In genomic region chr5:138946831-138947560, GRCh38 we compare ENCODE assay signal across 13 cellular contexts.
A peak's percentile ranks its signal among the peaks of the same experiment; 100 is the strongest.
DNase-seq lines count a peak whose midpoint lies in the region; ATAC-seq and TF ChIP-seq lines count a peak whose summit lies in the region.
"Had no signal": no experiment of that assay in that cellular context is flagged by ENCODE, and none has a peak within 500 bp of the region (broad histone marks: within the 10 kb centered on the region; RNA-seq: fewer than 3 reads in every experiment).

No MANE protein-coding gene starts in this region.

- peaks cover 7% of the 10 kb centered on the region for H3K36me3 Mint-ChIP-seq in brain
- peaks cover 11% of the 10 kb centered on the region for H3K36me3 Mint-ChIP-seq in nephron (ENCODE audit: low read depth)

- DNase-seq in activated effector memory CD4-positive, alpha-beta T cell treated with anti-CD3 and anti-CD28 coated beads, Interleukin-2, amount 50 U/mL, for 16 hours: peak; percentile 59
- DNase-seq in activated effector memory CD4-positive, alpha-beta T cell treated with Interleukin-2 at 50 U/mL for 16 hours: no peak
- peak; percentile 14 to 73 for DNase-seq in upper lobe of left lung
- DNase-seq in T-helper 9 cell: no peak
- DNase-seq in T-helper 2 cell: no peak
- DNase-seq in right cardiac atrium: no peak
- DNase-seq: HFFc6, NCI-H187 treated with DMSO at 0.1 percent for 48 hours, NCI-H345, NCI-H774 had no signal

- H3K27ac Mint-ChIP-seq in brain (peak overlapping the region in 3 of 5 experiments; percentile 92 to 99 (median 98)), nephron (peak overlapping the region; percentile 46 to 95 (median 89))
- H3K27ac Mint-ChIP-seq: HFFc6 had no signal

- H3K36me3 ChIP-seq in upper lobe of left lung: peaks cover 0 to 27% (median 14%) of the 10 kb centered on the region in 4 donors

- peaks cover 98% of the 10 kb centered on the region for H3K4me1 Mint-ChIP-seq in brain
- H3K4me1 Mint-ChIP-seq in nephron: peaks cover 65% of the 10 kb centered on the region

- no peak for TF ChIP-seq CTCF in brain (conservative IDR thresholded peaks at IDR 0.05)
- TF ChIP-seq CTCF in nephron (IDR thresholded peaks at IDR 0.05; ENCODE audit: unreplicated experiment in 3 of 3): no peak
- TF ChIP-seq CTCF in upper lobe of left lung (IDR thresholded peaks at IDR 0.05): no peak

- intact Hi-C loops in right cardiac atrium (cut with DNase I): no loop called here

- no peaks in the 10 kb centered on the region for H3K9me3 ChIP-seq in upper lobe of left lung
- H3K9me3 ChIP-seq in right cardiac atrium (ENCODE audit: control insufficient read depth, low read length): no peaks in the 10 kb centered on the region
- H3K9me3 ChIP-seq: SJSA1 had no signal

- no peaks in the 10 kb centered on the region for H3K9me3 Mint-ChIP-seq in brain
- no peaks in the 10 kb centered on the region for H3K9me3 Mint-ChIP-seq in nephron
- H3K9me3 Mint-ChIP-seq: HFFc6 had no signal

- TF ChIP-seq EP300 in upper lobe of left lung (IDR thresholded peaks at IDR 0.05): no peak

- TF ChIP-seq POLR2A in upper lobe of left lung (IDR thresholded peaks at IDR 0.05): no peak

- WGBS in upper lobe of left lung, 2 donors: 99 to 100% methylated on average over 1 to 20 of the region's 20 CpGs
- 95% methylated on average over 20 of the region's 20 CpGs for WGBS in right cardiac atrium

- no peaks in the 10 kb centered on the region for H3K27me3 Mint-ChIP-seq in brain
- H3K27me3 Mint-ChIP-seq in nephron (ENCODE audit: low read depth): no peaks in the 10 kb centered on the region

- H3K27me3 ChIP-seq in upper lobe of left lung (no peaks in the 10 kb centered on the region), right cardiac atrium (ENCODE audit: control insufficient read depth, insufficient read depth) (no peaks in the 10 kb centered on the region)
- H3K27me3 ChIP-seq: SJSA1 had no signal

- H3K4me1 ChIP-seq in upper lobe of left lung: peaks cover 12 to 21% (median 19%) of the 10 kb centered on the region in 4 donors
- peaks cover 9% of the 10 kb centered on the region for H3K4me1 ChIP-seq in right cardiac atrium (ENCODE audit: control insufficient read depth, insufficient read depth, low read length)
- H3K4me1 ChIP-seq: SJSA1 had no signal

- no peak for ATAC-seq in upper lobe of left lung (ENCODE audit: low FRiP score in 2 of 2)
- no peak for ATAC-seq in right cardiac atrium

- no peak overlapping the region for H3K27ac ChIP-seq in upper lobe of left lung
- H3K27ac ChIP-seq in right cardiac atrium (ENCODE audit: low read length): no peak overlapping the region
- H3K27ac ChIP-seq: SJSA1 had no signal

- H3K4me3 Mint-ChIP-seq in brain (no peak overlapping the region), nephron (no peak overlapping the region)
- H3K4me3 Mint-ChIP-seq: HFFc6 had no signal

- H3K4me3 ChIP-seq in upper lobe of left lung: no peak overlapping the region
- no peak overlapping the region for H3K4me3 ChIP-seq in right cardiac atrium (ENCODE audit: low read length)
- H3K4me3 ChIP-seq: SJSA1 had no signal

Comparison
In these comparisons a context has a peak if more than half of its experiments do, and no peak if none do; other contexts are left out.
1. DNase-seq: peak in activated effector memory CD4-positive, alpha-beta T cell treated with anti-CD3 and anti-CD28 coated beads, Interleukin-2, amount 50 U/mL, for 16 hours (single experiment) and upper lobe of left lung (2 of 2); none in activated effector memory CD4-positive, alpha-beta T cell treated with Interleukin-2 at 50 U/mL for 16 hours (single experiment), T-helper 9 cell (single experiment), T-helper 2 cell (0 of 5) and right cardiac atrium (0 of 3).